Comparison of ENCODE assay signal across 1 cellular context in genomic region chr1:27106561-27107323, GRCh38.
TF ChIP-seq lines count a peak whose summit lies in the region.

No MANE protein-coding gene starts in this region.

TF ChIP-seq in GM12878, 131 proteins besides CTCF, POLR2A, EP300 and RAD21 (continued from another document):
- TF ChIP-seq IKZF1 (conservative IDR thresholded peaks at IDR 0.05) (peak; percentile 71), EED (IDR thresholded peaks at IDR 0.05; ENCODE audit: low read depth) (peak; percentile 47; the same call in 1 of the 2 replicates), SMARCA5 (IDR thresholded peaks at IDR 0.05) (no peak), STAT1 (conservative IDR thresholded peaks at IDR 0.05) (no peak), E2F4 (IDR thresholded peaks at IDR 0.05; ENCODE audit: low read depth, low read length) (no peak), SUPT20H (IDR thresholded peaks at IDR 0.05; ENCODE audit: borderline replicate concordance, control insufficient read depth, low read depth, low read length) (no peak), SREBF2 (IDR thresholded peaks at IDR 0.05; ENCODE audit: low read length) (no peak), ZNF592 (IDR thresholded peaks at IDR 0.05) (peak; percentile 74; the same call in 1 of the 2 replicates), HDGF (IDR thresholded peaks at IDR 0.05) (peak; percentile 90), DPF2 (IDR thresholded peaks at IDR 0.05) (peak; percentile 65; the same call in 1 of the 2 replicates), ZNF217 (IDR thresholded peaks at IDR 0.05) (peak; percentile 38; the same call in 1 of the 2 replicates), RAD51 (IDR thresholded peaks at IDR 0.05) (peak; percentile 88), CREM (IDR thresholded peaks at IDR 0.05; ENCODE audit: low read depth) (peak; percentile 50; the same call in 1 of the 2 replicates), TARDBP (IDR thresholded peaks at IDR 0.05; ENCODE audit: borderline replicate concordance) (0 out of 2 replicates have a peak, but pooled peaks have one; percentile 2), NKRF (conservative IDR thresholded peaks at IDR 0.05) (peak; percentile 36; the same call in 1 of the 2 replicates)
